25 cellular contexts compared by ENCODE assay signal in genomic region chr10:2214035-2214434, GRCh38.
DNase-seq lines count a peak whose midpoint lies in the region; ATAC-seq, FAIRE-seq and TF ChIP-seq lines count a peak whose summit lies in the region.
"Had no signal": no experiment of that assay in that cellular context is flagged by ENCODE, and none has a peak within 500 bp of the region (broad histone marks: within the 10 kb centered on the region; RNA-seq: fewer than 3 reads in every experiment).

No MANE protein-coding gene starts in this region.

- 0 out of 7 replicates have a peak, but pooled peaks cover 0 to 4% (median 0%) of the 10 kb centered on the region in 3 experiments for H3K36me3 Mint-ChIP-seq in H9 (ENCODE audit: insufficient read depth in 1 of 3, low read depth in 3 of 3)

- H3K4me1 Mint-ChIP-seq in H9, result peaks cover 2 to 8% of the 10 kb centered on the region in 2 experiments; a peak in 1 of 4 replicates

- no peaks in the 10 kb centered on the region for H3K4me1 ChIP-seq in HepG2 (ENCODE audit: insufficient read depth, low read length)
- no peaks in the 10 kb centered on the region for H3K4me1 ChIP-seq in right lobe of liver
- no peaks in the 10 kb centered on the region for H3K4me1 ChIP-seq in H9 (ENCODE audit: insufficient read depth, low read length)
- H3K4me1 ChIP-seq: esophagus muscularis mucosa, SJCRH30 had no signal

- no peaks in the 10 kb centered on the region for H3K27me3 ChIP-seq in HepG2 (ENCODE audit: control insufficient read depth in 1 of 2, insufficient read depth in 2 of 2, low read length in 2 of 2)
- H3K27me3 ChIP-seq in right lobe of liver, result no peaks in the 10 kb centered on the region
- no peaks in the 10 kb centered on the region for H3K27me3 ChIP-seq in H9 (ENCODE audit: insufficient read depth, low read length)
- H3K27me3 ChIP-seq: SJCRH30 had no signal

- TF ChIP-seq EP300 in HepG2 (IDR thresholded peaks at IDR 0.05; ENCODE audit: low read depth in 2 of 2, low read length in 2 of 2) (no peak), HepG2 (CRISPR knock-in tag; IDR thresholded peaks at IDR 0.05; ENCODE audit: borderline replicate concordance) (no peak)

- H3K9me3 Mint-ChIP-seq in H9, result no peaks in the 10 kb centered on the region
- H3K9me3 Mint-ChIP-seq: activated naive CD4-positive, alpha-beta T cell treated with anti-CD3 and anti-CD28 coated beads for 36 hours had no signal

- DNase-seq in HepG2 (ENCODE audit: low spot score) (no peak), right lobe of liver (no peak), SW480 (ENCODE audit: low spot score) (peak; percentile 3), GF-D8 (lab: John Stamatoyannopoulos, UW) (no peak), H9 (no peak), HT-29 (ENCODE audit: low spot score) (no peak)
- DNase-seq: activated naive CD4-positive, alpha-beta T cell treated with anti-CD3 and anti-CD28 coated beads for 36 hours; activated T-cell treated with anti-CD3 and anti-CD28 coated beads, Interleukin-2, amount 50 U/mL, for 48 hours; amygdala; effector CD8-positive, alpha-beta T cell; Karpas-422; kidney glomerular epithelial cell; NCI-H1092 treated with DMSO at 0.1 percent for 48 hours; NCI-H2029 treated with DMSO at 0.1 percent for 48 hours; NCI-H345; NCI-H82; occipital lobe; SJCRH30; stimulated activated CD4-positive, alpha-beta T cell treated with anti-CD3 and anti-CD28 coated beads, Interleukin-2, amount 100 ng/mL, for 48 hours; stimulated activated naive CD8-positive, alpha-beta T cell treated with anti-CD3 and anti-CD28 coated beads, Interleukin-15, Interleukin-2, amounts not matched to agents 100 U/mL and 50 U/mL, for 24 hours had no signal

- H3K9me3 ChIP-seq in HepG2 (ENCODE audit: low read length) (no peaks in the 10 kb centered on the region), right lobe of liver (no peaks in the 10 kb centered on the region), H9 (ENCODE audit: control insufficient read depth, low read depth, low read length) (no peaks in the 10 kb centered on the region)
- H3K9me3 ChIP-seq: esophagus muscularis mucosa, SJCRH30 had no signal

- H3K27me3 Mint-ChIP-seq in H9 (ENCODE audit: low read depth), result no peaks in the 10 kb centered on the region

- H3K27ac ChIP-seq in HepG2 (ENCODE audit: extremely low read length, insufficient read depth, low read length) (no peak overlapping the region), right lobe of liver (no peak overlapping the region), H9 (ENCODE audit: insufficient read length, low read depth, low read length) (no peak overlapping the region)
- H3K27ac ChIP-seq: esophagus muscularis mucosa, SJCRH30 had no signal

- H2BK15ac ChIP-seq in H9 (ENCODE audit: low read depth, low read length), result no peak overlapping the region

- no peak overlapping the region for H3K4me3 ChIP-seq in HepG2 (replicated peaks in 1 of 3; ENCODE audit: insufficient read depth in 1 of 3, low read depth in 2 of 3, low read length in 3 of 3)
- H3K4me3 ChIP-seq in right lobe of liver, result no peak overlapping the region
- H3K4me3 ChIP-seq: esophagus muscularis mucosa, SJCRH30 had no signal

- H3K9ac ChIP-seq in HepG2 (ENCODE audit: insufficient read depth, low read depth, low read length) (no peak overlapping the region), H9 (ENCODE audit: extremely low read depth, insufficient read length, low read length) (no peak overlapping the region)

- no peak overlapping the region for H3K56ac ChIP-seq in H9 (ENCODE audit: insufficient read length, low read depth, low read length)

- H3K23ac ChIP-seq in H9 (ENCODE audit: insufficient read length, low read depth, low read length), result no peak overlapping the region

- 43% methylated on average over 11 of the region's 11 CpGs for WGBS in HepG2 (ENCODE audit: low lambda C conversion rate)
- 62% methylated on average over 4 of the region's 11 CpGs for WGBS in right lobe of liver (ENCODE audit: insufficient coverage, low coverage, low lambda C conversion rate, missing lambda C conversion rate)
- WGBS in H9 (ENCODE audit: extremely low coverage, insufficient read length, low lambda C conversion rate), result no CpG with 5 or more reads among the region's 11 CpGs

- BruUV-seq in HepG2 (replicated peaks; lab: Mats Ljungman, UMichigan), result no TSS peak

- no peak overlapping the region for H3K14ac ChIP-seq in H9 (ENCODE audit: insufficient read depth, low read length)

- in situ Hi-C loops in HepG2 (cut with HindIII; ENCODE audit: extremely low pct_ligation_motif_present, low pct_unique_long_range_greater_than_20kb), result no loop called here

- no peak overlapping the region for H2BK20ac ChIP-seq in H9 (ENCODE audit: low read depth, low read length, poor library complexity, severe bottlenecking)

- H4K20me1 ChIP-seq in HepG2 (ENCODE audit: insufficient read depth, low read length) (no peaks in the 10 kb centered on the region), H9 (ENCODE audit: control insufficient read depth, insufficient read depth, insufficient read length) (no peaks in the 10 kb centered on the region)

- no peak overlapping the region for H3K4me3 Mint-ChIP-seq in H9
- H3K4me3 Mint-ChIP-seq: activated naive CD4-positive, alpha-beta T cell treated with anti-CD3 and anti-CD28 coated beads for 36 hours had no signal

- no peak overlapping the region for H4K91ac ChIP-seq in H9 (ENCODE audit: insufficient read length, low read depth, low read length)

- H4K5ac ChIP-seq in H9 (ENCODE audit: insufficient read length, low read depth, low read length), result no peak overlapping the region

- no peaks in the 10 kb centered on the region for H3K36me3 ChIP-seq in HepG2 (replicated peaks in 1 of 2; ENCODE audit: control insufficient read depth in 1 of 2, insufficient read depth in 2 of 2, low read length in 2 of 2)
- H3K36me3 ChIP-seq in right lobe of liver, result no peaks in the 10 kb centered on the region
- H3K36me3 ChIP-seq: esophagus muscularis mucosa, SJCRH30 had no signal

- intact Hi-C loops in HepG2 (cut with micrococcal nuclease; ENCODE audit: unreplicated experiment) (no loop called here), right lobe of liver (cut with DNase I) (no loop called here)

- H2AFZ ChIP-seq in HepG2 (ENCODE audit: low read length) (no peak overlapping the region), H9 (ENCODE audit: low read length) (no peak overlapping the region)

- H3K23me2 ChIP-seq in H9 (ENCODE audit: insufficient read length, low read depth, low read length, poor library complexity, severe bottlenecking), result no peaks in the 10 kb centered on the region

- no peak overlapping the region for H2AK5ac ChIP-seq in H9 (ENCODE audit: insufficient read length, low read length)

- TF ChIP-seq RAD21 in HepG2 (CRISPR knock-in tag; IDR thresholded peaks at IDR 0.05), result no peak

- H2BK12ac ChIP-seq in H9 (ENCODE audit: insufficient read length, low read depth, low read length), result no peak overlapping the region

- H3K79me2 ChIP-seq in HepG2 (ENCODE audit: insufficient read depth, low read length), result no peaks in the 10 kb centered on the region
- H3K79me2 ChIP-seq in H9 (ENCODE audit: insufficient read depth, low read length), result no peaks in the 10 kb centered on the region

- H3K4ac ChIP-seq in H9 (ENCODE audit: low read depth, low read length), result no peak overlapping the region

- H4K8ac ChIP-seq in H9 (replicated peaks; ENCODE audit: insufficient read length, low read depth, low read length), result no peak overlapping the region

- no peak for TF ChIP-seq POLR2A in HepG2 (IDR thresholded peaks at IDR 0.05; ENCODE audit: insufficient read depth in 1 of 2, low read depth in 2 of 2, low read length in 2 of 2)
- TF ChIP-seq POLR2A in right lobe of liver (IDR thresholded peaks at IDR 0.05), result no peak

- H3K18ac ChIP-seq in H9 (ENCODE audit: insufficient read length, low read depth, low read length), result no peak overlapping the region

- no peaks in the 10 kb centered on the region for H3K79me1 ChIP-seq in H9 (ENCODE audit: insufficient read depth, low read depth, low read length, poor library complexity, severe bottlenecking)

- no peak overlapping the region; a peak in 1 of 7 replicates for H3K27ac Mint-ChIP-seq in H9
- H3K27ac Mint-ChIP-seq: activated naive CD4-positive, alpha-beta T cell treated with anti-CD3 and anti-CD28 coated beads for 36 hours had no signal

- H2BK5ac ChIP-seq in H9 (ENCODE audit: insufficient read length, low read length), result no peak overlapping the region

- H3K4me2 ChIP-seq in HepG2 (ENCODE audit: low read depth, low read length) (no peak overlapping the region), H9 (ENCODE audit: insufficient read depth, insufficient read length, low read length) (no peak overlapping the region)

- no peak for FAIRE-seq in HepG2 (lab: Jason Lieb, UNC)
- FAIRE-seq: A204.1, H54 had no signal

- CTCF ChIA-PET in HepG2 (lab: Yijun Ruan, JAX; ENCODE audit: low intra/inter-chr PET ratio, low total read pairs), result no interaction called here

- POLR2A ChIA-PET in HepG2 (lab: Yijun Ruan, JAX), result no interaction called here

- no peak overlapping the region for H3T11ph ChIP-seq in H9 (ENCODE audit: low read length)

- no peak overlapping the region for H2BK120ac ChIP-seq in H9 (ENCODE audit: low read depth, low read length, poor library complexity, severe bottlenecking)

- TF ChIP-seq CTCF in HepG2 (CRISPR knock-in tag; IDR thresholded peaks at IDR 0.05), result no peak
- TF ChIP-seq CTCF in right lobe of liver (IDR thresholded peaks at IDR 0.05), result no peak
- no peak for TF ChIP-seq CTCF in H9 (conservative IDR thresholded peaks at IDR 0.05)

- ATAC-seq in HepG2 (no peak), right lobe of liver (no peak), esophagus mucosa (peak; percentile 60), HG02870 (IDR thresholded peaks at IDR 0.05; ENCODE audit: unreplicated experiment) (no peak)
- ATAC-seq: stimulated activated naive CD8-positive, alpha-beta T cell treated with anti-CD3 and anti-CD28 coated beads, Interleukin-15, Interleukin-2, amounts not matched to agents 100 U/mL and 50 U/mL, for 24 hours had no signal

TF ChIP-seq in HepG2, 621 proteins besides CTCF, POLR2A, EP300 and RAD21:
- TF ChIP-seq ZNF234 (CRISPR knock-in tag; conservative IDR thresholded peaks at IDR 0.05) (no peak), CREB1 (IDR thresholded peaks at IDR 0.05) (0 out of 2 replicates have a peak, but pooled peaks have one; percentile 16), CREB1 (CRISPR knock-in tag; IDR thresholded peaks at IDR 0.05) (no peak), ZGPAT (CRISPR knock-in tag; IDR thresholded peaks at IDR 0.05) (no peak)
